In genomic region chr7:29748286-29749099, GRCh38 we compare ENCODE assay signal across 1 cellular context.
TF ChIP-seq lines count a peak whose summit lies in the region.

No MANE protein-coding gene starts in this region.

TF ChIP-seq in WTC11, 78 proteins besides CTCF, POLR2A, EP300 and RAD21 (continued from another document):
- TF ChIP-seq ATF6 (CRISPR knock-in tag; IDR thresholded peaks at IDR 0.05) (no peak), ARID4B (CRISPR knock-in tag; IDR thresholded peaks at IDR 0.05; ENCODE audit: borderline replicate concordance) (no peak), CREM (CRISPR knock-in tag; IDR thresholded peaks at IDR 0.05) (no peak), TEAD1 (CRISPR knock-in tag; IDR thresholded peaks at IDR 0.05) (no peak), E2F5 (CRISPR knock-in tag; IDR thresholded peaks at IDR 0.05) (no peak), CDX4 (CRISPR knock-in tag; IDR thresholded peaks at IDR 0.05; ENCODE audit: borderline replicate concordance) (no peak)
TF ChIP-seq in WTC11: peak in this region for 0.
